Comparison of ENCODE assay signal across 1 cellular context in genomic region chr7:106217089-106217542, GRCh38.
TF ChIP-seq lines count a peak whose summit lies in the region.

No MANE protein-coding gene starts in this region.

TF ChIP-seq in K562, 482 proteins besides CTCF, POLR2A, EP300 and RAD21 (continued from another document and continues in another):
- TF ChIP-seq HOMEZ (CRISPR knock-in tag; IDR thresholded peaks at IDR 0.05) = no peak
- no peak for TF ChIP-seq ZNF316 (IDR thresholded peaks at IDR 0.05)
- TF ChIP-seq MAFG (tag; conservative IDR thresholded peaks at IDR 0.05) = no peak
- TF ChIP-seq PBX2 (CRISPR knock-in tag; IDR thresholded peaks at IDR 0.05; ENCODE audit: low read depth) = no peak
- TF ChIP-seq PBX2 (tag; conservative IDR thresholded peaks at IDR 0.05; ENCODE audit: low read depth) = peak; percentile 50
- peak; percentile 89; the same call in 1 of the 2 replicates for TF ChIP-seq OTX1 (CRISPR knock-in tag; IDR thresholded peaks at IDR 0.05)
- no peak for TF ChIP-seq RUNX1 (IDR thresholded peaks at IDR 0.05; ENCODE audit: low read depth)
- no peak for TF ChIP-seq JUN (IDR thresholded peaks at IDR 0.05; ENCODE audit: borderline replicate concordance, low read depth, low read length)
- TF ChIP-seq JUN (CRISPR knock-in tag; IDR thresholded peaks at IDR 0.05; ENCODE audit: borderline replicate concordance) = no peak
- TF ChIP-seq, protein P1, sequence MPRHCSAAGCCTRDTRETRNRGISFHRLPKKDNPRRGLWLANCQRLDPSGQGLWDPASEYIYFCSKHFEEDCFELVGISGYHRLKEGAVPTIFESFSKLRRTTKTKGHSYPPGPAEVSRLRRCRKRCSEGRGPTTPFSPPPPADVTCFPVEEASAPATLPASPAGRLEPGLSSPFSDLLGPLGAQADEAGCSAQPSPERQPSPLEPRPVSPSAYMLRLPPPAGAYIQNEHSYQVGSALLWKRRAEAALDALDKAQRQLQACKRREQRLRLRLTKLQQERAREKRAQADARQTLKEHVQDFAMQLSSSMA (CRISPR knock-in tag; IDR thresholded peaks at IDR 0.05) = no peak
- TF ChIP-seq, protein P2, sequence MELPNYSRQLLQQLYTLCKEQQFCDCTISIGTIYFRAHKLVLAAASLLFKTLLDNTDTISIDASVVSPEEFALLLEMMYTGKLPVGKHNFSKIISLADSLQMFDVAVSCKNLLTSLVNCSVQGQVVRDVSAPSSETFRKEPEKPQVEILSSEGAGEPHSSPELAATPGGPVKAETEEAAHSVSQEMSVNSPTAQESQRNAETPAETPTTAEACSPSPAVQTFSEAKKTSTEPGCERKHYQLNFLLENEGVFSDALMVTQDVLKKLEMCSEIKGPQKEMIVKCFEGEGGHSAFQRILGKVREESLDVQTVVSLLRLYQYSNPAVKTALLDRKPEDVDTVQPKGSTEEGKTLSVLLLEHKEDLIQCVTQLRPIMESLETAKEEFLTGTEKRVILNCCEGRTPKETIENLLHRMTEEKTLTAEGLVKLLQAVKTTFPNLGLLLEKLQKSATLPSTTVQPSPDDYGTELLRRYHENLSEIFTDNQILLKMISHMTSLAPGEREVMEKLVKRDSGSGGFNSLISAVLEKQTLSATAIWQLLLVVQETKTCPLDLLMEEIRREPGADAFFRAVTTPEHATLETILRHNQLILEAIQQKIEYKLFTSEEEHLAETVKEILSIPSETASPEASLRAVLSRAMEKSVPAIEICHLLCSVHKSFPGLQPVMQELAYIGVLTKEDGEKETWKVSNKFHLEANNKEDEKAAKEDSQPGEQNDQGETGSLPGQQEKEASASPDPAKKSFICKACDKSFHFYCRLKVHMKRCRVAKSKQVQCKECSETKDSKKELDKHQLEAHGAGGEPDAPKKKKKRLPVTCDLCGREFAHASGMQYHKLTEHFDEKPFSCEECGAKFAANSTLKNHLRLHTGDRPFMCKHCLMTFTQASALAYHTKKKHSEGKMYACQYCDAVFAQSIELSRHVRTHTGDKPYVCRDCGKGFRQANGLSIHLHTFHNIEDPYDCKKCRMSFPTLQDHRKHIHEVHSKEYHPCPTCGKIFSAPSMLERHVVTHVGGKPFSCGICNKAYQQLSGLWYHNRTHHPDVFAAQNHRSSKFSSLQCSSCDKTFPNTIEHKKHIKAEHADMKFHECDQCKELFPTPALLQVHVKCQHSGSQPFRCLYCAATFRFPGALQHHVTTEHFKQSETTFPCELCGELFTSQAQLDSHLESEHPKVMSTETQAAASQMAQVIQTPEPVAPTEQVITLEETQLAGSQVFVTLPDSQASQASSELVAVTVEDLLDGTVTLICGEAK (IDR thresholded peaks at IDR 0.05) = 0 out of 2 replicates have a peak, but pooled peaks have one; percentile 33
- TF ChIP-seq, protein P2 (CRISPR knock-in tag; IDR thresholded peaks at IDR 0.05) = no peak
- TF ChIP-seq ZNF165 (CRISPR knock-in tag; IDR thresholded peaks at IDR 0.05; ENCODE audit: borderline replicate concordance) = peak; percentile 72; the same call in 1 of the 2 replicates
- TF ChIP-seq TEAD4 (IDR thresholded peaks at IDR 0.05; ENCODE audit: low read length) = no peak
- no peak for TF ChIP-seq TEAD4 (CRISPR knock-in tag; IDR thresholded peaks at IDR 0.05; ENCODE audit: borderline replicate concordance)
- TF ChIP-seq, protein P3, sequence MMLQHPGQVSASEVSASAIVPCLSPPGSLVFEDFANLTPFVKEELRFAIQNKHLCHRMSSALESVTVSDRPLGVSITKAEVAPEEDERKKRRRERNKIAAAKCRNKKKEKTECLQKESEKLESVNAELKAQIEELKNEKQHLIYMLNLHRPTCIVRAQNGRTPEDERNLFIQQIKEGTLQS (IDR thresholded peaks at IDR 0.05) = no peak
- TF ChIP-seq, protein P3 (CRISPR knock-in tag; conservative IDR thresholded peaks at IDR 0.05) = no peak
- no peak for TF ChIP-seq ZNF347 (CRISPR knock-in tag; IDR thresholded peaks at IDR 0.05; ENCODE audit: low read depth)
- TF ChIP-seq TCF15 (CRISPR knock-in tag; IDR thresholded peaks at IDR 0.05) = no peak
- TF ChIP-seq HNRNPUL1 (IDR thresholded peaks at IDR 0.05; ENCODE audit: low read length) = no peak
- no peak for TF ChIP-seq NFIX (CRISPR knock-in tag; IDR thresholded peaks at IDR 0.05; ENCODE audit: low read depth)
- TF ChIP-seq TCF7L2 (IDR thresholded peaks at IDR 0.05; ENCODE audit: low read depth, low read length) = no peak
- TF ChIP-seq HLTF (IDR thresholded peaks at IDR 0.05) = no peak
- TF ChIP-seq, protein P4, sequence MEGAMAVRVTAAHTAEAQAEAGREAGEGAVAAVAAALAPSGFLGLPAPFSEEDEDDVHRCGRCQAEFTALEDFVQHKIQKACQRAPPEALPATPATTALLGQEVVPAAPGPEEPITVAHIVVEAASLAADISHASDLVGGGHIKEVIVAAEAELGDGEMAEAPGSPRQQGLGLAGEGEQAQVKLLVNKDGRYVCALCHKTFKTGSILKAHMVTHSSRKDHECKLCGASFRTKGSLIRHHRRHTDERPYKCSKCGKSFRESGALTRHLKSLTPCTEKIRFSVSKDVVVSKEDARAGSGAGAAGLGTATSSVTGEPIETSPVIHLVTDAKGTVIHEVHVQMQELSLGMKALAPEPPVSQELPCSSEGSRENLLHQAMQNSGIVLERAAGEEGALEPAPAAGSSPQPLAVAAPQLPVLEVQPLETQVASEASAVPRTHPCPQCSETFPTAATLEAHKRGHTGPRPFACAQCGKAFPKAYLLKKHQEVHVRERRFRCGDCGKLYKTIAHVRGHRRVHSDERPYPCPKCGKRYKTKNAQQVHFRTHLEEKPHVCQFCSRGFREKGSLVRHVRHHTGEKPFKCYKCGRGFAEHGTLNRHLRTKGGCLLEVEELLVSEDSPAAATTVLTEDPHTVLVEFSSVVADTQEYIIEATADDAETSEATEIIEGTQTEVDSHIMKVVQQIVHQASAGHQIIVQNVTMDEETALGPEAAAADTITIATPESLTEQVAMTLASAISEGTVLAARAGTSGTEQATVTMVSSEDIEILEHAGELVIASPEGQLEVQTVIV (CRISPR knock-in tag; IDR thresholded peaks at IDR 0.05; ENCODE audit: borderline replicate concordance) = no peak
- no peak; the same call in 1 of the 2 replicates for TF ChIP-seq BHLHE40 (IDR thresholded peaks at IDR 0.05; ENCODE audit: low read length)
- peak in 1 of 2 experiments; percentile 27; a peak in 1 of 4 replicates for TF ChIP-seq MLLT1 (IDR thresholded peaks at IDR 0.05)
- TF ChIP-seq ZFX (CRISPR knock-in tag; IDR thresholded peaks at IDR 0.05) = no peak
- no peak for TF ChIP-seq ZNF274 (IDR thresholded peaks at IDR 0.05; ENCODE audit: borderline replicate concordance, low read depth, low read length)
- TF ChIP-seq NCOA6 (IDR thresholded peaks at IDR 0.05) = no peak
- TF ChIP-seq HIVEP1 (CRISPR knock-in tag; IDR thresholded peaks at IDR 0.05) = no peak
- no peak for TF ChIP-seq RBM15 (IDR thresholded peaks at IDR 0.05; ENCODE audit: insufficient read depth, low read length)
- TF ChIP-seq RFX5 (IDR thresholded peaks at IDR 0.05; ENCODE audit: low read depth, low read length) = no peak
- no peak for TF ChIP-seq ID3 (CRISPR knock-in tag; IDR thresholded peaks at IDR 0.05)
- no peak for TF ChIP-seq ID3 (tag; IDR thresholded peaks at IDR 0.05)
- no peak for TF ChIP-seq EZH2 (IDR thresholded peaks at IDR 0.05; ENCODE audit: borderline replicate concordance, low read depth, low read length)
- TF ChIP-seq ZNF778 (CRISPR knock-in tag; IDR thresholded peaks at IDR 0.05) = no peak
- TF ChIP-seq TRIM28 (IDR thresholded peaks at IDR 0.05) = no peak
- TF ChIP-seq SMARCA4 (IDR thresholded peaks at IDR 0.05) = no peak
- no peak for TF ChIP-seq ZNF717 (CRISPR knock-in tag; IDR thresholded peaks at IDR 0.05)
- no peak for TF ChIP-seq HDGF (IDR thresholded peaks at IDR 0.05)
- TF ChIP-seq E2F6 (IDR thresholded peaks at IDR 0.05; ENCODE audit: borderline replicate concordance in 1 of 2, extremely low read depth in 1 of 2, insufficient read depth in 1 of 2, insufficient read length in 1 of 2, low read depth in 1 of 2, low read length in 1 of 2, poor library complexity in 1 of 2, severe bottlenecking in 1 of 2) = peak in 1 of 2 experiments; percentile 12
- TF ChIP-seq GABPB1 (CRISPR knock-in tag; IDR thresholded peaks at IDR 0.05) = 0 out of 2 replicates have a peak, but pooled peaks have one; percentile 26
- no peak for TF ChIP-seq MAZ (CRISPR knock-in tag; conservative IDR thresholded peaks at IDR 0.05 in 1 of 2, IDR thresholded peaks at IDR 0.05 in 1 of 2)
- no peak for TF ChIP-seq CHD2 (IDR thresholded peaks at IDR 0.05; ENCODE audit: low read depth, low read length)
- TF ChIP-seq RBM22 (IDR thresholded peaks at IDR 0.05; ENCODE audit: low read depth, low read length, poor library complexity, severe bottlenecking) = no peak
- no peak for TF ChIP-seq ARNT (IDR thresholded peaks at IDR 0.05)
